ENCODE assay signal across 2 cellular contexts in genomic region chr1:30894508-30894973, GRCh38.
TF ChIP-seq lines count a peak whose summit lies in the region.

No MANE protein-coding gene starts in this region.

TF ChIP-seq in IMR-90, 13 proteins besides CTCF, POLR2A, EP300 and RAD21:
- TF ChIP-seq SMC3 (IDR thresholded peaks at IDR 0.05; ENCODE audit: low read depth, low read length) (no peak), FOS (IDR thresholded peaks at IDR 0.05; ENCODE audit: low read depth, low read length) (no peak)

TF ChIP-seq in K562, 482 proteins besides CTCF, POLR2A, EP300 and RAD21:
- no peak for TF ChIP-seq SP1 (CRISPR knock-in tag; IDR thresholded peaks at IDR 0.05)
- peak; percentile 73 for TF ChIP-seq TEAD4 (IDR thresholded peaks at IDR 0.05; ENCODE audit: low read length)
- TF ChIP-seq TEAD4 (CRISPR knock-in tag; IDR thresholded peaks at IDR 0.05; ENCODE audit: borderline replicate concordance), result no peak; the same call in 1 of the 2 replicates
- TF ChIP-seq ZKSCAN8 (CRISPR knock-in tag; IDR thresholded peaks at IDR 0.05), result no peak
- TF ChIP-seq, protein P1, sequence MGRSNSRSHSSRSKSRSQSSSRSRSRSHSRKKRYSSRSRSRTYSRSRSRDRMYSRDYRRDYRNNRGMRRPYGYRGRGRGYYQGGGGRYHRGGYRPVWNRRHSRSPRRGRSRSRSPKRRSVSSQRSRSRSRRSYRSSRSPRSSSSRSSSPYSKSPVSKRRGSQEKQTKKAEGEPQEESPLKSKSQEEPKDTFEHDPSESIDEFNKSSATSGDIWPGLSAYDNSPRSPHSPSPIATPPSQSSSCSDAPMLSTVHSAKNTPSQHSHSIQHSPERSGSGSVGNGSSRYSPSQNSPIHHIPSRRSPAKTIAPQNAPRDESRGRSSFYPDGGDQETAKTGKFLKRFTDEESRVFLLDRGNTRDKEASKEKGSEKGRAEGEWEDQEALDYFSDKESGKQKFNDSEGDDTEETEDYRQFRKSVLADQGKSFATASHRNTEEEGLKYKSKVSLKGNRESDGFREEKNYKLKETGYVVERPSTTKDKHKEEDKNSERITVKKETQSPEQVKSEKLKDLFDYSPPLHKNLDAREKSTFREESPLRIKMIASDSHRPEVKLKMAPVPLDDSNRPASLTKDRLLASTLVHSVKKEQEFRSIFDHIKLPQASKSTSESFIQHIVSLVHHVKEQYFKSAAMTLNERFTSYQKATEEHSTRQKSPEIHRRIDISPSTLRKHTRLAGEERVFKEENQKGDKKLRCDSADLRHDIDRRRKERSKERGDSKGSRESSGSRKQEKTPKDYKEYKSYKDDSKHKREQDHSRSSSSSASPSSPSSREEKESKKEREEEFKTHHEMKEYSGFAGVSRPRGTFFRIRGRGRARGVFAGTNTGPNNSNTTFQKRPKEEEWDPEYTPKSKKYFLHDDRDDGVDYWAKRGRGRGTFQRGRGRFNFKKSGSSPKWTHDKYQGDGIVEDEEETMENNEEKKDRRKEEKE (IDR thresholded peaks at IDR 0.05; ENCODE audit: borderline replicate concordance in 1 of 2, control insufficient read depth in 1 of 2, low read depth in 2 of 2, low read length in 1 of 2), result no peak
- no peak for TF ChIP-seq BRCA1 (IDR thresholded peaks at IDR 0.05)
- no peak for TF ChIP-seq BRCA1 (CRISPR knock-in tag; IDR thresholded peaks at IDR 0.05)
- no peak for TF ChIP-seq ZNF589 (CRISPR knock-in tag; IDR thresholded peaks at IDR 0.05; ENCODE audit: low read depth)
- TF ChIP-seq ZNF143 (CRISPR knock-in tag; IDR thresholded peaks at IDR 0.05), result no peak
- TF ChIP-seq CXXC5 (CRISPR knock-in tag; IDR thresholded peaks at IDR 0.05), result no peak
- TF ChIP-seq ZZZ3 (IDR thresholded peaks at IDR 0.05), result no peak
- TF ChIP-seq SRSF7 (optimal IDR thresholded peaks at IDR 0.05; ENCODE audit: low read depth, low read length), result no peak
- TF ChIP-seq SRSF9 (IDR thresholded peaks at IDR 0.05; ENCODE audit: borderline replicate concordance, low read depth, low read length), result no peak
- TF ChIP-seq POLR2AphosphoS2 (IDR thresholded peaks at IDR 0.05; ENCODE audit: low read length), result no peak
- TF ChIP-seq HCFC1 (IDR thresholded peaks at IDR 0.05; ENCODE audit: low read depth, low read length), result no peak
- no peak for TF ChIP-seq SMAD1 (IDR thresholded peaks at IDR 0.05; ENCODE audit: low read depth, low read length, partially characterized antibody)
- no peak for TF ChIP-seq ARID3A (IDR thresholded peaks at IDR 0.05; ENCODE audit: borderline replicate concordance, low read depth, low read length)
- no peak for TF ChIP-seq BRD4 (IDR thresholded peaks at IDR 0.05)
- TF ChIP-seq, protein P2, sequence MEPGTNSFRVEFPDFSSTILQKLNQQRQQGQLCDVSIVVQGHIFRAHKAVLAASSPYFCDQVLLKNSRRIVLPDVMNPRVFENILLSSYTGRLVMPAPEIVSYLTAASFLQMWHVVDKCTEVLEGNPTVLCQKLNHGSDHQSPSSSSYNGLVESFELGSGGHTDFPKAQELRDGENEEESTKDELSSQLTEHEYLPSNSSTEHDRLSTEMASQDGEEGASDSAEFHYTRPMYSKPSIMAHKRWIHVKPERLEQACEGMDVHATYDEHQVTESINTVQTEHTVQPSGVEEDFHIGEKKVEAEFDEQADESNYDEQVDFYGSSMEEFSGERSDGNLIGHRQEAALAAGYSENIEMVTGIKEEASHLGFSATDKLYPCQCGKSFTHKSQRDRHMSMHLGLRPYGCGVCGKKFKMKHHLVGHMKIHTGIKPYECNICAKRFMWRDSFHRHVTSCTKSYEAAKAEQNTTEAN (CRISPR knock-in tag; IDR thresholded peaks at IDR 0.05), result no peak; the same call in 1 of the 2 replicates
- TF ChIP-seq, protein P3, sequence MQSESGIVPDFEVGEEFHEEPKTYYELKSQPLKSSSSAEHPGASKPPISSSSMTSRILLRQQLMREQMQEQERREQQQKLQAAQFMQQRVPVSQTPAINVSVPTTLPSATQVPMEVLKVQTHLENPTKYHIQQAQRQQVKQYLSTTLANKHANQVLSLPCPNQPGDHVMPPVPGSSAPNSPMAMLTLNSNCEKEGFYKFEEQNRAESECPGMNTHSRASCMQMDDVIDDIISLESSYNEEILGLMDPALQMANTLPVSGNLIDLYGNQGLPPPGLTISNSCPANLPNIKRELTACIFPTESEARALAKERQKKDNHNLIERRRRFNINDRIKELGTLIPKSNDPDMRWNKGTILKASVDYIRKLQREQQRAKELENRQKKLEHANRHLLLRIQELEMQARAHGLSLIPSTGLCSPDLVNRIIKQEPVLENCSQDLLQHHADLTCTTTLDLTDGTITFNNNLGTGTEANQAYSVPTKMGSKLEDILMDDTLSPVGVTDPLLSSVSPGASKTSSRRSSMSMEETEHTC (IDR thresholded peaks at IDR 0.05), result no peak
- TF ChIP-seq RNF219 (CRISPR knock-in tag; IDR thresholded peaks at IDR 0.05), result no peak
- no peak for TF ChIP-seq RB1 (IDR thresholded peaks at IDR 0.05; ENCODE audit: low read depth)
- 0 out of 4 replicates have a peak, but pooled peaks of 1 of the 2 experiments have one; percentile 15 for TF ChIP-seq FOXA3 (CRISPR knock-in tag; conservative IDR thresholded peaks at IDR 0.05 in 1 of 2, IDR thresholded peaks at IDR 0.05 in 1 of 2)
- no peak for TF ChIP-seq ZNF740 (CRISPR knock-in tag; IDR thresholded peaks at IDR 0.05)
- TF ChIP-seq ZNF740 (tag; IDR thresholded peaks at IDR 0.05), result peak in 1 of 2 experiments; percentile 35; a peak in 1 of 4 replicates
- no peak for TF ChIP-seq VEZF1 (CRISPR knock-in tag; IDR thresholded peaks at IDR 0.05)
- peak; percentile 89 for TF ChIP-seq MYNN (IDR thresholded peaks at IDR 0.05)
- TF ChIP-seq MYNN (CRISPR knock-in tag; IDR thresholded peaks at IDR 0.05), result no peak
- no peak for TF ChIP-seq FOSL1 (tag; conservative IDR thresholded peaks at IDR 0.05)
- no peak for TF ChIP-seq ATF4 (CRISPR knock-in tag; IDR thresholded peaks at IDR 0.05)
- TF ChIP-seq, protein P4, sequence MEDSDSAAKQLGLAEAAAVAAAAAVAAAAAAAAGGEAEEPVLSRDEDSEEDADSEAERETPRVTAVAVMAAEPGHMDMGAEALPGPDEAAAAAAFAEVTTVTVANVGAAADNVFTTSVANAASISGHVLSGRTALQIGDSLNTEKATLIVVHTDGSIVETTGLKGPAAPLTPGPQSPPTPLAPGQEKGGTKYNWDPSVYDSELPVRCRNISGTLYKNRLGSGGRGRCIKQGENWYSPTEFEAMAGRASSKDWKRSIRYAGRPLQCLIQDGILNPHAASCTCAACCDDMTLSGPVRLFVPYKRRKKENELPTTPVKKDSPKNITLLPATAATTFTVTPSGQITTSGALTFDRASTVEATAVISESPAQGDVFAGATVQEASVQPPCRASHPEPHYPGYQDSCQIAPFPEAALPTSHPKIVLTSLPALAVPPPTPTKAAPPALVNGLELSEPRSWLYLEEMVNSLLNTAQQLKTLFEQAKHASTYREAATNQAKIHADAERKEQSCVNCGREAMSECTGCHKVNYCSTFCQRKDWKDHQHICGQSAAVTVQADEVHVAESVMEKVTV (CRISPR knock-in tag; IDR thresholded peaks at IDR 0.05), result no peak
- TF ChIP-seq, protein P5, sequence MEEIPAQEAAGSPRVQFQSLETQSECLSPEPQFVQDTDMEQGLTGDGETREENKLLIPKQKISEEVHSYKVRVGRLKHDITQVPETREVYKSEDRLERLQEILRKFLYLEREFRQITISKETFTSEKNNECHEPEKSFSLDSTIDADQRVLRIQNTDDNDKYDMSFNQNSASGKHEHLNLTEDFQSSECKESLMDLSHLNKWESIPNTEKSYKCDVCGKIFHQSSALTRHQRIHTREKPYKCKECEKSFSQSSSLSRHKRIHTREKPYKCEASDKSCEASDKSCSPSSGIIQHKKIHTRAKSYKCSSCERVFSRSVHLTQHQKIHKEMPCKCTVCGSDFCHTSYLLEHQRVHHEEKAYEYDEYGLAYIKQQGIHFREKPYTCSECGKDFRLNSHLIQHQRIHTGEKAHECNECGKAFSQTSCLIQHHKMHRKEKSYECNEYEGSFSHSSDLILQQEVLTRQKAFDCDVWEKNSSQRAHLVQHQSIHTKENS (CRISPR knock-in tag; IDR thresholded peaks at IDR 0.05), result no peak
- TF ChIP-seq MNT (conservative IDR thresholded peaks at IDR 0.05), result no peak
- TF ChIP-seq, protein P6, sequence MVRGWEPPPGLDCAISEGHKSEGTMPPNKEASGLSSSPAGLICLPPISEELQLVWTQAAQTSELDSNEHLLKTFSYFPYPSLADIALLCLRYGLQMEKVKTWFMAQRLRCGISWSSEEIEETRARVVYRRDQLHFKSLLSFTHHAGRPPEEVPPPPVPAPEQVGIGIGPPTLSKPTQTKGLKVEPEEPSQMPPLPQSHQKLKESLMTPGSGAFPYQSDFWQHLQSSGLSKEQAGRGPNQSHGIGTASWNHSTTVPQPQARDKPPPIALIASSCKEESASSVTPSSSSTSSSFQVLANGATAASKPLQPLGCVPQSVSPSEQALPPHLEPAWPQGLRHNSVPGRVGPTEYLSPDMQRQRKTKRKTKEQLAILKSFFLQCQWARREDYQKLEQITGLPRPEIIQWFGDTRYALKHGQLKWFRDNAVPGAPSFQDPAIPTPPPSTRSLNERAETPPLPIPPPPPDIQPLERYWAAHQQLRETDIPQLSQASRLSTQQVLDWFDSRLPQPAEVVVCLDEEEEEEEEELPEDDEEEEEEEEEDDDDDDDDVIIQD (CRISPR knock-in tag; IDR thresholded peaks at IDR 0.05), result no peak
- TF ChIP-seq, protein P7, sequence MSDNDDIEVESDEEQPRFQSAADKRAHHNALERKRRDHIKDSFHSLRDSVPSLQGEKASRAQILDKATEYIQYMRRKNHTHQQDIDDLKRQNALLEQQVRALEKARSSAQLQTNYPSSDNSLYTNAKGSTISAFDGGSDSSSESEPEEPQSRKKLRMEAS (CRISPR knock-in tag; IDR thresholded peaks at IDR 0.05), result 0 out of 2 replicates have a peak, but pooled peaks have one; percentile 21
- peak; percentile 99 for TF ChIP-seq EGR1 (conservative IDR thresholded peaks at IDR 0.05)
- TF ChIP-seq SRSF1 (IDR thresholded peaks at IDR 0.05; ENCODE audit: low read depth, low read length), result no peak
TF ChIP-seq in K562: peak in this region for 6.
